ENCODE assay signal across 19 cellular contexts in the genomic region with DNA sequence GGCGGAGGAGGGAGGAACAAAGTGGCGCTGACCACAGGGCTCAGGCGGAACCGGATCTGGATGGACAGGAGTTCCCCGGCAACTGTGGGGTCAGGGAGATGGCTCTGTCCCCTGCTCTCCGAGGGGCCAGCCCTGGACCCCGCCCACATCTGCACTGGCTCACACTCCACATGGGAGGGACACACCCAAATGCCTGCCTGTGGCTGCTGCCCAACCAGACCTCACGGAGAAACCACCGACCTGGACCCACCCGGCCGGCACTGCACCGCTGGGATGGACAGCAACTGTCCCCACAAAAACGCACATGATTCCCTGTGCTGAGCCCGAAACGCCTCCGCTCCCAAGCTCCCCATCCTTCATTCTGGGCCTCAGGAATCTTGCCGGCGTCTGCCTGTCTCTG. TPM values are rescaled to one million over a fixed set of nuclear protein-coding genes. Genes with fewer than 3 reads are reported as not detected.
A peak's percentile ranks its signal among the peaks of the same experiment; 100 is the strongest.
DNase-seq lines count a peak whose midpoint lies in the region; ATAC-seq and TF ChIP-seq lines count a peak whose summit lies in the region.
"Had no signal": no experiment of that assay in that cellular context is flagged by ENCODE, and none has a peak within 500 bp of the region (broad histone marks: within the 10 kb centered on the region; RNA-seq: fewer than 3 reads in every experiment).

No MANE protein-coding gene starts in this region.

- peak overlapping the region; percentile 11 for H3K4me2 ChIP-seq in neuronal stem cell (ENCODE audit: insufficient read depth, low read length, poor library complexity, severe bottlenecking)
- H3K4me2 ChIP-seq: A549 had no signal

- H3K79me1 ChIP-seq in neuronal stem cell (ENCODE audit: low read depth, low read length) = no peaks in the 10 kb centered on the region

- H2BK120ac ChIP-seq in neuronal stem cell (ENCODE audit: low read depth, low read length) = no peak overlapping the region

- H3K36me3 Mint-ChIP-seq in endodermal cell (ENCODE audit: low read depth) = no peaks in the 10 kb centered on the region
- H3K36me3 Mint-ChIP-seq: CD8-positive, alpha-beta T cell had no signal

- peak overlapping the region; percentile 43 for H3K23ac ChIP-seq in neuronal stem cell (ENCODE audit: low read depth, low read length, poor library complexity)

- H3K36me3 ChIP-seq in HEK293 (ENCODE audit: control insufficient read depth in 2 of 2, insufficient read depth in 1 of 2, low read length in 2 of 2) = no peaks in the 10 kb centered on the region
- H3K36me3 ChIP-seq in endodermal cell (ENCODE audit: control insufficient read depth, insufficient read depth, low read length) = no peaks in the 10 kb centered on the region
- H3K36me3 ChIP-seq in neuronal stem cell (replicated peaks in 1 of 2; ENCODE audit: control insufficient read depth in 2 of 2, insufficient read depth in 2 of 2, low read length in 2 of 2) = no peaks in the 10 kb centered on the region
- H3K36me3 ChIP-seq: BLaER1 treated with 17β-estradiol and CSF1 and Interleukin-3, amounts not matched to agents 10 nM and 100 nM had no signal

- no peak overlapping the region for H3K9ac ChIP-seq in endodermal cell (ENCODE audit: extremely low read depth, low read length, poor library complexity, severe bottlenecking)
- H3K9ac ChIP-seq in neuronal stem cell (ENCODE audit: low read depth, low read length, poor library complexity) = no peak overlapping the region

- no peaks in the 10 kb centered on the region for H3K27me3 Mint-ChIP-seq in endodermal cell (ENCODE audit: insufficient read depth)
- H3K27me3 Mint-ChIP-seq: B cell; CD4-positive, alpha-beta T cell had no signal

- no peaks in the 10 kb centered on the region for H3K9me3 Mint-ChIP-seq in endodermal cell
- H3K9me3 Mint-ChIP-seq: CD4-positive, alpha-beta T cell; CD8-positive, alpha-beta T cell had no signal

- H3K27me3 ChIP-seq in endodermal cell (ENCODE audit: control insufficient read depth, insufficient read depth, low read length, poor library complexity, severe bottlenecking) = no peaks in the 10 kb centered on the region
- H3K27me3 ChIP-seq in neuronal stem cell (ENCODE audit: control insufficient read depth in 3 of 3, insufficient read depth in 3 of 3, low read depth in 1 of 3, low read length in 3 of 3) = peaks cover 0 to 20% (median 0%) of the 10 kb centered on the region in 3 experiments
- H3K27me3 ChIP-seq: BLaER1 treated with 17β-estradiol and CSF1 and Interleukin-3, amounts not matched to agents 10 nM and 100 nM had no signal

- no peak overlapping the region for H3K14ac ChIP-seq in neuronal stem cell (ENCODE audit: low read length)

- no peak overlapping the region for H3K27ac Mint-ChIP-seq in endodermal cell
- H3K27ac Mint-ChIP-seq: B cell; CD4-positive, alpha-beta T cell; CD8-positive, alpha-beta T cell had no signal

- DNase-seq in Right ventricle myocardium inferior (ENCODE audit: missing footprints) (peak; percentile 13), left ventricle myocardium superior (no peak), endodermal cell (peak; percentile 43), neuronal stem cell (ENCODE audit: low spot score) (no peak), GM20000 (ENCODE audit: low spot score) (no peak), NCI-H2107 treated with DMSO at 0.1 percent for 48 hours (lab: John Stamatoyannopoulos, UW; ENCODE audit: unreplicated experiment) (no peak)
- DNase-seq: AML-193; Caco-2; Calu3; CD4-positive, alpha-beta T cell; CD8-positive, alpha-beta T cell; GF-D8 had no signal

- H4K91ac ChIP-seq in neuronal stem cell (ENCODE audit: low read depth, low read length, poor library complexity) = no peak overlapping the region

- whole genome bisulfite sequencing in endodermal cell (ENCODE audit: insufficient coverage in 1 of 2, insufficient read length in 1 of 2), 2 experiments = 87 to 93% methylated on average over 13 to 18 of the region's 18 CpGs
- WGBS in neuronal stem cell (ENCODE audit: extremely low coverage in 2 of 2, insufficient read length in 2 of 2, insufficient replicate concordance in 1 of 2), 2 donors = no CpG with 5 or more reads among the region's 18 CpGs

- no peak overlapping the region for H2BK12ac ChIP-seq in neuronal stem cell (ENCODE audit: low read length)

- no peak overlapping the region for H3K4ac ChIP-seq in neuronal stem cell (ENCODE audit: low read length)

- H2BK5ac ChIP-seq in neuronal stem cell (ENCODE audit: low read length) = peak overlapping the region; percentile 39

- H3K4me3 ChIP-seq in HEK293 (ENCODE audit: low read depth, low read length) = no peak overlapping the region
- no peak overlapping the region for H3K4me3 ChIP-seq in endodermal cell (ENCODE audit: low read length)
- H3K4me3 ChIP-seq in neuronal stem cell (ENCODE audit: low read length in 2 of 2) = no peak overlapping the region
- H3K4me3 ChIP-seq: A549; BLaER1 treated with 17β-estradiol and CSF1 and Interleukin-3, amounts not matched to agents 10 nM and 100 nM had no signal

- H3K4me3 Mint-ChIP-seq in endodermal cell = no peak overlapping the region
- H3K4me3 Mint-ChIP-seq: B cell; CD4-positive, alpha-beta T cell; CD8-positive, alpha-beta T cell had no signal

- H2AK5ac ChIP-seq in neuronal stem cell (ENCODE audit: low read depth, low read length) = peak overlapping the region; percentile 83

- intact Hi-C loops in Right ventricle myocardium inferior (cut with DNase I) = no loop called here
- intact Hi-C loops in left ventricle myocardium superior (cut with micrococcal nuclease) = no loop called here

- H3K27ac ChIP-seq in HEK293 (ENCODE audit: extremely low read depth, low read depth, low read length) (no peak overlapping the region), endodermal cell (ENCODE audit: low read depth, low read length) (no peak overlapping the region), neuronal stem cell (replicated peaks; ENCODE audit: low read length) (no peak overlapping the region)
- H3K27ac ChIP-seq: 22Rv1, A549, C4-2B had no signal

- ATAC-seq in Right ventricle myocardium inferior (no peak), left ventricle myocardium superior (no peak)
- ATAC-seq: A549; CD8-positive, alpha-beta T cell had no signal

- H3K9me3 ChIP-seq in HEK293 (ENCODE audit: control insufficient read depth, insufficient read depth, low read depth, low read length) (no peaks in the 10 kb centered on the region), endodermal cell (ENCODE audit: control insufficient read depth, low read length) (no peaks in the 10 kb centered on the region), neuronal stem cell (replicated peaks in 1 of 2; ENCODE audit: control insufficient read depth in 2 of 2, insufficient read depth in 1 of 2, low read depth in 1 of 2, low read length in 2 of 2) (peaks cover 0 to 3% of the 10 kb centered on the region in 2 donors)
- H3K9me3 ChIP-seq: A549; BLaER1 treated with 17β-estradiol and CSF1 and Interleukin-3, amounts not matched to agents 10 nM and 100 nM; Caco-2 had no signal

- no peak overlapping the region for H4K8ac ChIP-seq in neuronal stem cell (ENCODE audit: low read depth, low read length)

- no peak overlapping the region for H3K18ac ChIP-seq in neuronal stem cell (ENCODE audit: low read length)

- TF ChIP-seq CTCF in HEK293 (tag by site-specific recombination; IDR thresholded peaks at IDR 0.05) = no peak
- no peak for TF ChIP-seq CTCF in endodermal cell (conservative IDR thresholded peaks at IDR 0.05)
- TF ChIP-seq CTCF in GM20000 (IDR thresholded peaks at IDR 0.05; ENCODE audit: extremely low read depth, missing control alignments) = no peak

- no peak overlapping the region for H2AFZ ChIP-seq in neuronal stem cell (ENCODE audit: low read length)

- no peaks in the 10 kb centered on the region for H3K4me1 Mint-ChIP-seq in endodermal cell

- POLR2A ChIA-PET in HEK293 (lab: Yijun Ruan, JAX) = no interaction called here

- H3K4me1 ChIP-seq in HEK293 (ENCODE audit: control insufficient read depth, insufficient read depth, low read length) = no peaks in the 10 kb centered on the region
- no peaks in the 10 kb centered on the region for H3K4me1 ChIP-seq in endodermal cell (ENCODE audit: control insufficient read depth, insufficient read depth, low read length)
- peaks cover 0 to 21% of the 10 kb centered on the region in 2 donors for H3K4me1 ChIP-seq in neuronal stem cell (ENCODE audit: control insufficient read depth in 2 of 2, insufficient read depth in 1 of 2, low read depth in 1 of 2, low read length in 2 of 2)
- H3K4me1 ChIP-seq: A549 had no signal

- CTCF ChIA-PET in HEK293 (lab: Yijun Ruan, JAX) = no interaction called here

- peak overlapping the region; percentile 49 for H2BK15ac ChIP-seq in neuronal stem cell (ENCODE audit: low read length)

TF ChIP-seq in HEK293, 187 proteins besides CTCF, POLR2A, EP300 and RAD21:
- TF ChIP-seq PRDM1 (tag by site-specific recombination; IDR thresholded peaks at IDR 0.05) = no peak
- peak; percentile 38; the same call in 1 of the 2 replicates for TF ChIP-seq KLF1 (tag by site-specific recombination; IDR thresholded peaks at IDR 0.05)

RNA-seq across cellular contexts. Expression of gene CCDC187, which starts 4.8 kb away (rescaled TPM):
- total RNA-seq in Right ventricle myocardium inferior = not detected
- not detected for total RNA-seq in left ventricle myocardium superior
- total RNA-seq in endodermal cell = under 1 TPM; 0.04 to 0.09 TPM
- 0.04 TPM for polyA plus RNA-seq in endodermal cell (2013, experiment 1 of 2)
- polyA plus RNA-seq in endodermal cell (2013, experiment 2 of 2) = 0.04 TPM
- 0.08 TPM for polyA plus RNA-seq in neuronal stem cell (2013, experiment 1 of 2)
- 0.08 TPM for polyA plus RNA-seq in neuronal stem cell (2013, experiment 2 of 2)
- total RNA-seq: CD4-positive, alpha-beta T cell had no signal
- polyA plus RNA-seq: BJ had no signal

RNA-seq across cellular contexts. Expression of gene GPSM1, which starts 28.2 kb away (rescaled TPM):
- total RNA-seq in Right ventricle myocardium inferior (48.6 TPM), left ventricle myocardium superior (61.7 TPM), endodermal cell (10 to 100 TPM; 37.2 to 38.6 TPM)
- 48.0 TPM for polyA plus RNA-seq in endodermal cell (2013, experiment 1 of 2)
- polyA plus RNA-seq in endodermal cell (2013, experiment 2 of 2) = 42.4 TPM
- polyA plus RNA-seq in neuronal stem cell (2013, experiment 1 of 2) = 37.4 TPM
- polyA plus RNA-seq in neuronal stem cell (2013, experiment 2 of 2) = 37.2 TPM

RNA-seq across cellular contexts. Expression of gene QSOX2, which starts 53.5 kb away (rescaled TPM):
- total RNA-seq in Right ventricle myocardium inferior (8.3 TPM), left ventricle myocardium superior (8.7 TPM), endodermal cell (10 to 100 TPM; 22.0 to 26.3 TPM)
- 29.8 TPM for polyA plus RNA-seq in endodermal cell (2013, experiment 1 of 2)
- polyA plus RNA-seq in endodermal cell (2013, experiment 2 of 2) = 26.3 TPM
- polyA plus RNA-seq in neuronal stem cell (2013, experiment 1 of 2) = 11.3 TPM
- polyA plus RNA-seq in neuronal stem cell (2013, experiment 2 of 2) = 11.5 TPM

Comparison
In these comparisons a context has a peak if more than half of its experiments do, and no peak if none do; other contexts are left out.
1. DNase-seq: peak in Right ventricle myocardium inferior (single experiment) and endodermal cell (single experiment); none in left ventricle myocardium superior (single experiment), neuronal stem cell (single experiment), GM20000 (single experiment) and NCI-H2107 treated with DMSO at 0.1 percent for 48 hours (single experiment).